Comparison of ENCODE assay signal across 23 cellular contexts in the genomic region with DNA sequence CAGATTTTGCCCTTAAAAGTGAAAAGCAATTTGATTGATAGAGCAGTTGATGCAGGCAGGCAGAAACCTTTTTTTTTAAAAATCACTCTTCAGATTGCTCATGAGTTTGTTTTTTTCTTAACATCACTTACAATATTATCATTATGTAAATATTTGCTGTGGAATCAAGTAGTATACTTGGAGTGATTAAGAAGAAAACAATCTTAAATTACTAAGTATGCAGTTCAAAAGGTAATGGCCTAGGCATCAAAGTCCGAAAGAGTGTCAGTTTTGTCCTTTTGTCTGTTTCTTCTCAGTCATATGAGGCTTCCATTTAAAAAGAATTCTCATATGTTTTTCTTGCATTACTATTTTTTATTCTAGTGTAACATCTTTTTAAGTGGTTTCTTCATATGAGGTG.
"Had no signal": no experiment of that assay in that cellular context is flagged by ENCODE, and none has a peak within 500 bp of the region (broad histone marks: within the 10 kb centered on the region; RNA-seq: fewer than 3 reads in every experiment).

No MANE protein-coding gene starts in this region.

- H3K4me3 ChIP-seq: esophagus squamous epithelium, gastroesophageal sphincter, left ventricle myocardium inferior, lower lobe of right lung, right atrium auricular region, stomach, thoracic aorta, upper lobe of left lung, uterus had no signal

- H3K4me3 Mint-ChIP-seq: dendritic cell treated with granulocyte-macrophage colony-stimulating factor and Interleukin-4, amounts not matched to agents 40 ng/mL and 50 ng/mL, for 4 days; effector memory CD8-positive, alpha-beta T cell; memory B cell; natural killer cell treated with Interleukin-12 subunit alpha and Interleukin-12 subunit beta and Interleukin-15 and Interleukin-18, amount 100 ng/mL, for 72 hours had no signal

- H3K36me3 Mint-ChIP-seq: memory B cell had no signal

- H3K27me3 Mint-ChIP-seq: dendritic cell treated with granulocyte-macrophage colony-stimulating factor and Interleukin-4, amounts not matched to agents 40 ng/mL and 50 ng/mL, for 4 days; effector memory CD8-positive, alpha-beta T cell; memory B cell; natural killer cell treated with Interleukin-12 subunit alpha and Interleukin-12 subunit beta and Interleukin-15 and Interleukin-18, amount 100 ng/mL, for 72 hours had no signal

- H3K4me1 ChIP-seq: esophagus squamous epithelium, gastroesophageal sphincter, left ventricle myocardium inferior, lower lobe of right lung, right atrium auricular region, stomach, upper lobe of left lung, uterus had no signal

- H3K4me1 Mint-ChIP-seq: memory B cell had no signal

- ATAC-seq: effector memory CD8-positive, alpha-beta T cell; gastroesophageal sphincter; lower lobe of right lung; natural killer cell treated with Interleukin-12 subunit alpha and Interleukin-12 subunit beta and Interleukin-15 and Interleukin-18, amount 100 ng/mL, for 72 hours had no signal

- H3K27ac ChIP-seq: epithelial cell of prostate, esophagus squamous epithelium, gastroesophageal sphincter, left ventricle myocardium inferior, lower lobe of right lung, right atrium auricular region, stomach, thoracic aorta, upper lobe of left lung, uterus had no signal

- FAIRE-seq: colon had no signal

- H3K9me3 ChIP-seq: uterus had no signal

- H3K36me3 ChIP-seq: esophagus squamous epithelium, gastroesophageal sphincter, left ventricle myocardium inferior, lower lobe of right lung, right atrium auricular region, stomach, thoracic aorta, upper lobe of left lung, uterus had no signal

- DNase-seq: effector memory CD8-positive, alpha-beta T cell; esophagus squamous epithelium; foreskin fibroblast; glutamatergic neuron; islet precursor cell; left ventricle myocardium inferior; lower lobe of right lung; midbrain; small intestine; stimulated activated CD4-positive, alpha-beta T cell treated with anti-CD3 and anti-CD28 coated beads, Interleukin-12 subunit alpha, Interleukin-12 subunit beta, amount 100 ng/mL, for 4 hours; stimulated activated naive CD4-positive, alpha-beta T cell; stomach; substantia nigra; upper lobe of left lung; uterus had no signal

- H3K27ac Mint-ChIP-seq: dendritic cell treated with granulocyte-macrophage colony-stimulating factor and Interleukin-4, amounts not matched to agents 40 ng/mL and 50 ng/mL, for 4 days; effector memory CD8-positive, alpha-beta T cell; memory B cell; natural killer cell treated with Interleukin-12 subunit alpha and Interleukin-12 subunit beta and Interleukin-15 and Interleukin-18, amount 100 ng/mL, for 72 hours had no signal

- H3K27me3 ChIP-seq: esophagus squamous epithelium, gastroesophageal sphincter, right atrium auricular region, stomach, upper lobe of left lung, uterus had no signal
